Comparison of ENCODE assay signal across 32 cellular contexts in genomic region chr1:3077561-3077960, GRCh38. TPM values are rescaled to one million over a fixed set of nuclear protein-coding genes. Genes with fewer than 3 reads are reported as not detected.
"Had no signal": no experiment of that assay in that cellular context is flagged by ENCODE, and none has a peak within 500 bp of the region (broad histone marks: within the 10 kb centered on the region; RNA-seq: fewer than 3 reads in every experiment).

No MANE protein-coding gene starts in this region.

- H3K27me3 ChIP-seq: thyroid gland had no signal

- ATAC-seq: gastroesophageal sphincter, natural killer cell, right lobe of liver had no signal

- DNase-seq: activated CD4-positive, alpha-beta T cell treated with anti-CD3 and anti-CD28 coated beads for 4 hours; activated CD4-positive, alpha-beta T cell treated with anti-CD3 and anti-CD28 coated beads, Interleukin-2, amount 50 U/mL, for 4 hours; activated CD8-positive, alpha-beta memory T cell treated with anti-CD3 and anti-CD28 coated beads for 24 hours; activated effector memory CD4-positive, alpha-beta T cell treated with anti-CD3 and anti-CD28 coated beads, Interleukin-2, amount 50 U/mL, for 16 hours; activated naive CD4-positive, alpha-beta T cell treated with anti-CD3 and anti-CD28 coated beads, Interleukin-2, amount 10 ng/mL, durations not matched to agents 7 days and 5 days; activated naive CD8-positive, alpha-beta T cell treated with anti-CD3 and anti-CD28 coated beads, Interleukin-2, amount 10 ng/mL, durations not matched to agents 7 days and 5 days; activated T-cell treated with anti-CD3 and anti-CD28 coated beads, Interleukin-2, amount 50 U/mL, for 1 hour; colonic mucosa; hippocampal formation; lower lobe of right lung; mesenchymal stem cell; natural killer cell; right lobe of liver; SK-N-SH; stimulated activated CD4-positive, alpha-beta T cell treated with anti-CD3 and anti-CD28 coated beads, Interleukin-2, amount 100 ng/mL, for 48 hours; stimulated activated naive CD4-positive, alpha-beta T cell treated with Interleukin-2 at 50 U/mL for 16 hours; SW 1271; T-helper 9 cell had no signal

- H3K4me3 ChIP-seq: colonic mucosa, gastroesophageal sphincter, lower lobe of right lung, right lobe of liver, thyroid gland had no signal

- H3K27ac ChIP-seq: colonic mucosa, gastroesophageal sphincter, right lobe of liver, VCaP had no signal

RNA-seq across cellular contexts. Expression of gene PRDM16, which starts 8.6 kb away (rescaled TPM):
- total RNA-seq: activated naive CD8-positive, alpha-beta T cell treated with anti-CD3 and anti-CD28 coated beads, Interleukin-2, amount 10 ng/mL, durations not matched to agents 7 days and 5 days; activated T-helper 1 cell treated with anti-CD3 and anti-CD28 coated beads, Interleukin-12 subunit alpha, Interleukin-12 subunit beta, Interleukin-2, Interleukin-4 antibody, amounts not matched to agents 30 ng/mL and 10 ng/mL and 1 ng/mL, durations not matched to agents 14 hours and 24 hours and 36 hours; endothelial cell of umbilical vein had no signal

RNA-seq across cellular contexts. Expression of gene ACTRT2, which starts 56.3 kb away (rescaled TPM):
- total RNA-seq: activated naive CD8-positive, alpha-beta T cell treated with anti-CD3 and anti-CD28 coated beads, Interleukin-2, amount 10 ng/mL, durations not matched to agents 7 days and 5 days; activated T-helper 1 cell treated with anti-CD3 and anti-CD28 coated beads, Interleukin-12 subunit alpha, Interleukin-12 subunit beta, Interleukin-2, Interleukin-4 antibody, amounts not matched to agents 30 ng/mL and 10 ng/mL and 1 ng/mL, durations not matched to agents 14 hours and 24 hours and 36 hours; bronchial epithelial cell; colonic mucosa; endothelial cell of umbilical vein; fibroblast of lung; fibroblast of villous mesenchyme; gastroesophageal sphincter; lower lobe of right lung; natural killer cell; osteocyte; progenitor cell of endocrine pancreas; renal cortical epithelial cell; right lobe of liver; skeletal muscle tissue; subcutaneous adipose tissue; ureter had no signal
